ENCODE assay signal across 11 cellular contexts in genomic region chr20:62368303-62368628, GRCh38. TPM values are rescaled to one million over a fixed set of nuclear protein-coding genes. Genes with fewer than 3 reads are reported as not detected.
A peak's percentile ranks its signal among the peaks of the same experiment; 100 is the strongest.
DNase-seq lines count a peak whose midpoint lies in the region; ATAC-seq, FAIRE-seq and TF ChIP-seq lines count a peak whose summit lies in the region.
"Had no signal": no experiment of that assay in that cellular context is flagged by ENCODE, and none has a peak within 500 bp of the region (broad histone marks: within the 10 kb centered on the region; RNA-seq: fewer than 3 reads in every experiment).

No MANE protein-coding gene starts in this region.

- peak overlapping the region; percentile 91 for H3K4me2 ChIP-seq in A549

- H3K36me3 Mint-ChIP-seq in endodermal cell (ENCODE audit: low read depth), result no peaks in the 10 kb centered on the region
- H3K36me3 Mint-ChIP-seq in naive thymus-derived CD8-positive, alpha-beta T cell, result peaks cover 0 to 3% (median 0%) of the 10 kb centered on the region in 3 donors

- CTCF ChIA-PET in A549 (lab: Yijun Ruan, JAX), result interaction anchor here (0.8 to 12.6 kb wide), 14 partner anchors 11 to 130 kb away, joined by 3 to 290 read pairs (median 6); partner anchors contain the start of genes ADRM1 and OSBPL2

- no peak for TF ChIP-seq RAD21 in A549 (conservative IDR thresholded peaks at IDR 0.05 in 1 of 2, IDR thresholded peaks at IDR 0.05 in 1 of 2)
- TF ChIP-seq RAD21 in Ishikawa (IDR thresholded peaks at IDR 0.05; ENCODE audit: low read depth), result no peak

- H3K27ac ChIP-seq in A549 (peak overlapping the region; percentile 97 to 99), endodermal cell (ENCODE audit: low read depth, low read length) (peak overlapping the region; percentile 51)

- no peaks in the 10 kb centered on the region for H3K36me3 ChIP-seq in endodermal cell (ENCODE audit: control insufficient read depth, insufficient read depth, low read length)

- no peak for FAIRE-seq in A549 (lab: Jason Lieb, UNC)

- peaks cover 3% of the 10 kb centered on the region for H3K27me3 Mint-ChIP-seq in endodermal cell (ENCODE audit: insufficient read depth)
- peaks cover 4 to 43% (median 22%) of the 10 kb centered on the region in 5 donors for H3K27me3 Mint-ChIP-seq in naive thymus-derived CD8-positive, alpha-beta T cell

- H3K4me1 ChIP-seq in A549 (peaks cover 54% of the 10 kb centered on the region), endodermal cell (ENCODE audit: control insufficient read depth, insufficient read depth, low read length) (peaks cover 35% of the 10 kb centered on the region)

- peaks cover 2% of the 10 kb centered on the region for H3K9me3 Mint-ChIP-seq in endodermal cell
- no peaks in the 10 kb centered on the region for H3K9me3 Mint-ChIP-seq in naive thymus-derived CD8-positive, alpha-beta T cell

- H3K9ac ChIP-seq in endodermal cell (ENCODE audit: extremely low read depth, low read length, poor library complexity, severe bottlenecking), result no peak overlapping the region

- WGBS in A549 (ENCODE audit: missing lambda C conversion rate), result 3% methylated on average over 8 of the region's 10 CpGs
- 9 to 20% methylated on average over 4 to 8 of the region's 10 CpGs for WGBS in endodermal cell (ENCODE audit: insufficient coverage in 1 of 2, insufficient read length in 1 of 2), 2 experiments

- peak overlapping the region; percentile 53 for H3K4me3 Mint-ChIP-seq in endodermal cell
- H3K4me3 Mint-ChIP-seq in naive thymus-derived CD8-positive, alpha-beta T cell, result peak overlapping the region in 8 of 10 donors; percentile 33 to 83 (median 60)

- TF ChIP-seq CTCF in A549 (IDR thresholded peaks at IDR 0.05), result no peak
- TF ChIP-seq CTCF in endodermal cell (conservative IDR thresholded peaks at IDR 0.05), result no peak

- H3K4me3 ChIP-seq in A549 (peak overlapping the region; percentile 100), endodermal cell (ENCODE audit: low read length) (peak overlapping the region; percentile 71)

- no peak for TF ChIP-seq POLR2A in A549 (IDR thresholded peaks at IDR 0.05; ENCODE audit: low read length)

- peak in 1 of 2 experiments; percentile 0; a peak in 2 of 6 replicates for ATAC-seq in A549
- peak; percentile 13 to 19 for ATAC-seq in naive thymus-derived CD8-positive, alpha-beta T cell
- ATAC-seq in HG03025 (IDR thresholded peaks at IDR 0.05; ENCODE audit: low FRiP score, unreplicated experiment), result no peak

- H3K9me3 ChIP-seq in A549 (no peaks in the 10 kb centered on the region), endodermal cell (ENCODE audit: control insufficient read depth, low read length) (no peaks in the 10 kb centered on the region)

- H3K4me1 Mint-ChIP-seq in endodermal cell, result peaks cover 16% of the 10 kb centered on the region
- peaks cover 2 to 16% (median 5%) of the 10 kb centered on the region in 4 donors for H3K4me1 Mint-ChIP-seq in naive thymus-derived CD8-positive, alpha-beta T cell

- no peak for TF ChIP-seq EP300 in A549 (IDR thresholded peaks at IDR 0.05)
- no peak for TF ChIP-seq EP300 in Ishikawa (IDR thresholded peaks at IDR 0.05; ENCODE audit: borderline replicate concordance)

- POLR2A ChIA-PET in A549 (lab: Yijun Ruan, JAX), result interaction anchor here (0.6 to 5.0 kb wide), 11 partner anchors 10 to 66 kb away, joined by 3 to 61 read pairs (median 4); partner anchors contain the start of genes ADRM1 and RPS21
- POLR2A ChIA-PET in naive thymus-derived CD8-positive, alpha-beta T cell (lab: Charles Lee), result no interaction called here

- peak overlapping the region; percentile 44 for H3K27ac Mint-ChIP-seq in endodermal cell
- peak overlapping the region in 1 of 10 donors; percentile 34 for H3K27ac Mint-ChIP-seq in naive thymus-derived CD8-positive, alpha-beta T cell

- DNase-seq in A549 (ENCODE audit: low read depth in 1 of 2, low spot score in 1 of 2) (no peak), endodermal cell (no peak), islet precursor cell (no peak), C1 segment of cervical spinal cord (lab: John Stamatoyannopoulos, UW) (no peak), NCI-H524 treated with DMSO at 0.1 percent for 48 hours (lab: John Stamatoyannopoulos, UW) (no peak)
- DNase-seq in naive thymus-derived CD8-positive, alpha-beta T cell, result no peak
- DNase-seq: amniotic stem cell; stimulated activated CD4-positive, alpha-beta T cell treated with anti-CD3 and anti-CD28 coated beads, Interleukin-12 subunit alpha, Interleukin-12 subunit beta, amount 100 ng/mL, for 4 hours had no signal

- no peaks in the 10 kb centered on the region for H3K27me3 ChIP-seq in endodermal cell (ENCODE audit: control insufficient read depth, insufficient read depth, low read length, poor library complexity, severe bottlenecking)

TF ChIP-seq in A549, 52 proteins besides CTCF, POLR2A, EP300 and RAD21 (continues in another document):
- TF ChIP-seq JUNB (IDR thresholded peaks at IDR 0.05), result no peak
- TF ChIP-seq ZSCAN20 (CRISPR knock-in tag; IDR thresholded peaks at IDR 0.05), result no peak
- TF ChIP-seq MAZ (IDR thresholded peaks at IDR 0.05; ENCODE audit: borderline replicate concordance, low read depth, low read length), result no peak
- TF ChIP-seq CBX8 (IDR thresholded peaks at IDR 0.05), result no peak
- TF ChIP-seq SREBF2 (IDR thresholded peaks at IDR 0.05), result no peak
- no peak for TF ChIP-seq E2F6 (IDR thresholded peaks at IDR 0.05; ENCODE audit: borderline replicate concordance, low read depth)
- no peak for TF ChIP-seq FOXS1 (CRISPR knock-in tag; IDR thresholded peaks at IDR 0.05)

TF ChIP-seq in Ishikawa, 13 proteins besides CTCF, POLR2A, EP300 and RAD21:
- TF ChIP-seq NFIC (IDR thresholded peaks at IDR 0.05) (no peak), TCF12 (IDR thresholded peaks at IDR 0.05; ENCODE audit: low read depth) (0 out of 2 replicates have a peak, but pooled peaks have one; percentile 22), ZBTB7A (IDR thresholded peaks at IDR 0.05; ENCODE audit: low read depth) (peak; percentile 54; the same call in 1 of the 2 replicates)
TF ChIP-seq in Ishikawa: peak in this region for 2.

RNA-seq across cellular contexts. Expression of gene LAMA5, which starts 1.2 kb away (rescaled TPM):
- polyA plus RNA-seq in A549 (2011; rRNA removed), result 20.4 and 31.6 TPM in 2 replicates
- polyA plus RNA-seq in A549 (2012; cell fraction: cytosol; rRNA removed), result 91.5 and 122 TPM in 2 replicates
- 829 and 950 TPM in 2 replicates for polyA plus RNA-seq in A549 (2012; cell fraction: nucleus; rRNA removed)
- 196 to 212 TPM (median 202 TPM) in 3 replicates for polyA plus RNA-seq in A549 (2017; fragmentation: RNase III; extraction: RNeasy Plus Mini Kit Qiagen cat#74134 plus additional on column Dnase treatment)
- 26.9 and 28.7 TPM in 2 replicates for polyA minus RNA-seq in A549 (2011; rRNA and poly(A)+ RNA removed)
- 100 to 1,000 TPM; 315 to 369 TPM for total RNA-seq in endodermal cell
- polyA plus RNA-seq in endodermal cell (2013, experiment 1 of 2), result 95.9 TPM
- 89.1 TPM for polyA plus RNA-seq in endodermal cell (2013, experiment 2 of 2)
- 1 to 10 TPM; 2.5 to 4.0 TPM for total RNA-seq in naive thymus-derived CD8-positive, alpha-beta T cell
- under 1 TPM in 1 of 3 donors, not detected in 2; 0.27 TPM for polyA plus RNA-seq in naive thymus-derived CD8-positive, alpha-beta T cell

RNA-seq across cellular contexts. Expression of gene RPS21, which starts 18.6 kb away (rescaled TPM):
- polyA plus RNA-seq in A549 (2011; rRNA removed), result 3,697 and 4,026 TPM in 2 replicates
- 8,308 and 13,239 TPM in 2 replicates for polyA plus RNA-seq in A549 (2012; cell fraction: cytosol; rRNA removed)
- polyA plus RNA-seq in A549 (2012; cell fraction: nucleus; rRNA removed), result 5,168 and 6,855 TPM in 2 replicates
- 2,862 to 2,938 TPM (median 2,871 TPM) in 3 replicates for polyA plus RNA-seq in A549 (2017; fragmentation: RNase III; extraction: RNeasy Plus Mini Kit Qiagen cat#74134 plus additional on column Dnase treatment)
- polyA minus RNA-seq in A549 (2011; rRNA and poly(A)+ RNA removed), result 804 and 936 TPM in 2 replicates
- total RNA-seq in endodermal cell, result 1,000 to 10,000 TPM; 1,288 to 1,382 TPM
- polyA plus RNA-seq in endodermal cell (2013, experiment 1 of 2), result 1,213 TPM
- polyA plus RNA-seq in endodermal cell (2013, experiment 2 of 2), result 1,212 TPM
- 1,000 to 10,000 TPM; 3,205 to 3,496 TPM for total RNA-seq in naive thymus-derived CD8-positive, alpha-beta T cell
- polyA plus RNA-seq in naive thymus-derived CD8-positive, alpha-beta T cell, result 1,000 to 10,000 TPM; 3,313 to 3,803 (median 3,517) TPM

RNA-seq across cellular contexts. Expression of gene CABLES2, which starts 38.8 kb away (rescaled TPM):
- 3.9 and 5.0 TPM in 2 replicates for polyA plus RNA-seq in A549 (2011; rRNA removed)
- 5.9 and 7.3 TPM in 2 replicates for polyA plus RNA-seq in A549 (2012; cell fraction: cytosol; rRNA removed)
- 9.4 and 10.5 TPM in 2 replicates for polyA plus RNA-seq in A549 (2012; cell fraction: nucleus; rRNA removed)
- 5.6 to 7.7 TPM (median 6.6 TPM) in 3 replicates for polyA plus RNA-seq in A549 (2017; fragmentation: RNase III; extraction: RNeasy Plus Mini Kit Qiagen cat#74134 plus additional on column Dnase treatment)
- polyA minus RNA-seq in A549 (2011; rRNA and poly(A)+ RNA removed), result 6.1 and 7.1 TPM in 2 replicates
- total RNA-seq in endodermal cell, result 10 to 100 TPM; 10.4 to 15.6 TPM
- polyA plus RNA-seq in endodermal cell (2013, experiment 1 of 2), result 13.5 TPM
- polyA plus RNA-seq in endodermal cell (2013, experiment 2 of 2), result 13.0 TPM
- 1 to 10 TPM; 6.3 to 6.4 TPM for total RNA-seq in naive thymus-derived CD8-positive, alpha-beta T cell
- polyA plus RNA-seq in naive thymus-derived CD8-positive, alpha-beta T cell, result 1 to 10 TPM in 2 of 3 donors, under 1 TPM in 1; 0.83 to 1.7 (median 1.1) TPM

RNA-seq across cellular contexts. Expression of gene RBBP8NL, which starts 59.1 kb away (rescaled TPM):
- polyA plus RNA-seq in A549 (2011; rRNA removed), result not detected in 2 replicates
- not detected in 2 replicates for polyA plus RNA-seq in A549 (2012; cell fraction: cytosol; rRNA removed)
- not detected in 2 replicates for polyA plus RNA-seq in A549 (2012; cell fraction: nucleus; rRNA removed)
- not detected in 3 replicates for polyA plus RNA-seq in A549 (2017; fragmentation: RNase III; extraction: RNeasy Plus Mini Kit Qiagen cat#74134 plus additional on column Dnase treatment)
- polyA minus RNA-seq in A549 (2011; rRNA and poly(A)+ RNA removed), result not detected in 2 replicates
- under 1 TPM in 1 of 2 donors, not detected in 1; 0.40 TPM for total RNA-seq in endodermal cell
- polyA plus RNA-seq in endodermal cell (2013, experiment 1 of 2), result 0.07 TPM
- 0.25 TPM for polyA plus RNA-seq in endodermal cell (2013, experiment 2 of 2)
- not detected for total RNA-seq in naive thymus-derived CD8-positive, alpha-beta T cell
- polyA plus RNA-seq in naive thymus-derived CD8-positive, alpha-beta T cell, result not detected
- total RNA-seq: T-helper 2 cell treated with Interferon-gamma antibody and Interleukin-4, amounts not matched to agents 100 ng/mL and 5 ng/mL, for 36 hours had no signal

Comparison
In these comparisons a context has a peak if more than half of its experiments do, and no peak if none do; other contexts are left out.
1. RNA of gene LAMA5, which starts 1.2 kb away (total RNA-seq): 315 to 369 TPM in endodermal cell; 2.5 to 4.0 TPM in naive thymus-derived CD8-positive, alpha-beta T cell; every median in the first group is over 10 times any median in the second.